Comparison of ENCODE assay signal across 35 cellular contexts in the genomic region with DNA sequence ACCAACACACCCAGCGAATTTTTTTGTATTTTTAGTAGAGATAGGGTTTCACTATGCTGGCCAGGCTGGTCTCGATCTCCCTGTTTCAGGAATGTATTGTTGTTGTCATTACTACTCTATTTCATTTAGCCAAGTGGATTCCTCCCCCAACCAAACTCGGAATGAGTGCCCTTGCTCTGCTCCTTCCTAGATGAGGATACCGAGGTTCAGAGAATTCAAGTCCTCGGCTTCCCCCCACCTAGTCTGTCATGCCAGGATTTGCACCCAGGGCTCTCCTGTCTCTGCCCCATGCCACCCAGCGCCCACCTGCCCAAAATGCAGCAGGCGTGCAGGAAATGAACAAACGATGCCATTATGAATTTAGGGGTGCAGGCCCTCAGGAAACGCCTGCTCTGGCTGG. TPM values are rescaled to one million over a fixed set of nuclear protein-coding genes. Genes with fewer than 3 reads are reported as not detected.
"Had no signal": no experiment of that assay in that cellular context is flagged by ENCODE, and none has a peak within 500 bp of the region (broad histone marks: within the 10 kb centered on the region; RNA-seq: fewer than 3 reads in every experiment).

No MANE protein-coding gene starts in this region.

- H3K27ac ChIP-seq: coronary artery, esophagus muscularis mucosa, foreskin keratinocyte, gastroesophageal sphincter, heart left ventricle, prostate gland, right atrium auricular region, thyroid gland had no signal

- H2AFZ ChIP-seq: hepatocyte had no signal

- ATAC-seq: foreskin keratinocyte; gastroesophageal sphincter; heart left ventricle; left lobe of liver; natural killer cell; sciatic nerve; stimulated activated effector memory CD8-positive, alpha-beta T cell treated with anti-CD3 and anti-CD28 coated beads, Interleukin-12 subunit alpha, Interleukin-12 subunit beta, amount 100 ng/mL, for 72 hours had no signal

- H3K4me2 ChIP-seq: hepatocyte, smooth muscle cell had no signal

- H3K27me3 ChIP-seq: foreskin keratinocyte, hepatocyte, right atrium auricular region, thyroid gland had no signal

- H3K36me3 ChIP-seq: esophagus muscularis mucosa, gastroesophageal sphincter, heart left ventricle, prostate gland, right atrium auricular region, stomach, thyroid gland had no signal

- H3K4me3 ChIP-seq: coronary artery, esophagus muscularis mucosa, gastroesophageal sphincter, heart left ventricle, hepatocyte, prostate gland, right atrium auricular region, smooth muscle cell, stomach, thyroid gland had no signal

- H3K79me2 ChIP-seq: hepatocyte had no signal

- DNase-seq: dermis blood vessel endothelial cell; effector memory CD4-positive, alpha-beta T cell; foreskin keratinocyte; heart left ventricle; kidney; mesendoderm; midbrain; natural killer cell; stimulated activated CD4-positive, alpha-beta T cell treated with anti-CD3 and anti-CD28 coated beads, Interleukin-12 subunit alpha, Interleukin-12 subunit beta, amount 100 ng/mL, for 4 hours; stimulated activated CD4-positive, alpha-beta T cell treated with anti-CD3 and anti-CD28 coated beads, Interleukin-2, amount 100 ng/mL, for 24 hours; stimulated activated CD4-positive, alpha-beta T cell treated with anti-CD3 and anti-CD28 coated beads, Interleukin-4, amount 100 ng/mL, for 24 hours; stimulated activated naive CD4-positive, alpha-beta T cell treated with Interleukin-2 at 50 U/mL for 16 hours; thyroid gland had no signal

- H3K9me3 ChIP-seq: esophagus muscularis mucosa, gastroesophageal sphincter, heart left ventricle, prostate gland, right atrium auricular region, stomach, thyroid gland had no signal

- H3K4me1 ChIP-seq: esophagus muscularis mucosa, foreskin keratinocyte, gastroesophageal sphincter, heart left ventricle, prostate gland, right atrium auricular region, thyroid gland had no signal

RNA-seq across cellular contexts. Expression of a gene that starts 3.5 kb away (rescaled TPM):
- total RNA-seq: chondrocyte, dermis blood vessel endothelial cell, endothelial cell of umbilical vein, epithelial cell of proximal tubule, esophagus muscularis mucosa, fibroblast of lung, foreskin keratinocyte, gastroesophageal sphincter, heart left ventricle, hepatocyte, kidney, left lobe of liver, lung microvascular endothelial cell, mucosa of gallbladder, natural killer cell, osteocyte, right atrium auricular region, sciatic nerve, smooth muscle cell, stomach, subcutaneous adipose tissue, temporal lobe, urinary bladder had no signal
- polyA plus RNA-seq: endothelial cell of umbilical vein, fibroblast of lung, foreskin keratinocyte, heart left ventricle, neural cell, stomach, urinary bladder had no signal

RNA-seq across cellular contexts. Expression of a gene that starts 11.9 kb away (rescaled TPM):
- total RNA-seq: dermis blood vessel endothelial cell, heart left ventricle, right atrium auricular region, sciatic nerve, subcutaneous adipose tissue, temporal lobe, thyroid gland had no signal
- polyA plus RNA-seq: fibroblast of lung had no signal
